ENCODE assay signal across 1 cellular context in the genomic region with DNA sequence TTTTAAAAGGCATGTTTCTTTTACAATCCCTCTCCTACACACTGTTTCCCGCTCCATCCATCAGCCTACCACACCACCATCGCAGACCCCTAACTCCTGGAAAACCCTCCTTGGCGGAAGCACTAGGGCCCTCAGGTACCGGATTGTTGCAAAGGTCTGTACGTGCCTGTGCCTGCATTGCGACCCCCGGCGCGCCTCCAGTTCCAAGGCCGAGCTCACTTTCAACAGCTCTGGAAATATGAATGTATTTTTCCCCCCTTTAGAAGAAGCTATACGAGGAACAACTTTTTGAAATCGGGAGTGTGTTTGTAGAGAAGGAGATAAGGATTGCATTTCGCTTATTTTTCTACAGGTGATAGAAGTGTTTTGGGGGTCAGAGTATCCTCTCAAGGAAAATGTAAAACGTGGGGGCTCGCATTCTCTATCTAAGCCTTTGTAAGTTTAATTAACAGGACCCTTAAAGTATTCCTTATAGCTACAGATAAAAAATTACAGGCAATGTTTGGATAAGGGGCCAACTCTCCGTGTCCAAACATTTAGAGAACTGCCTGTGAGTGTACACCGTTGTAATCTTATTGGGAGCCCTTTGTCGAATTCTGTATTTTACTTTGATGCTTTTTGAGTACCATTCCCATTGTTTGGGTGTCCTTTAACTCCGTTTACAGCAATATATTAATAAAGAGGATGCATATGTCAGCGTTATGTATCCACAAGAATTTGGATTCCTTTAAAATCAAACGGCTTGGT.
A peak's percentile ranks its signal among the peaks of the same experiment; 100 is the strongest.
TF ChIP-seq lines count a peak whose summit lies in the region.

No MANE protein-coding gene starts in this region.

TF ChIP-seq in H1, 55 proteins besides CTCF, POLR2A, EP300 and RAD21:
- TF ChIP-seq EZH2 (IDR thresholded peaks at IDR 0.05; ENCODE audit: low read depth, low read length, severe bottlenecking) (peak; percentile 79), SUZ12 (IDR thresholded peaks at IDR 0.05; ENCODE audit: low read length) (peak; percentile 83), PHF8 (conservative IDR thresholded peaks at IDR 0.05; ENCODE audit: low read depth, low read length) (no peak), GTF2F1 (IDR thresholded peaks at IDR 0.05; ENCODE audit: borderline replicate concordance, low read depth, low read length) (no peak), BCL11A (IDR thresholded peaks at IDR 0.05; ENCODE audit: low read depth in 2 of 2, low read length in 2 of 2) (no peak), RFX5 (IDR thresholded peaks at IDR 0.05; ENCODE audit: borderline replicate concordance, low read depth, low read length) (no peak), CBX8 (IDR thresholded peaks at IDR 0.05; ENCODE audit: borderline replicate concordance, low read depth, low read length) (peak; percentile 91; the same call in 1 of the 2 replicates), GABPA (IDR thresholded peaks at IDR 0.05; ENCODE audit: borderline replicate concordance, insufficient read depth, low read length) (no peak), SRF (IDR thresholded peaks at IDR 0.05; ENCODE audit: low read depth, low read length) (no peak), KDM5A (IDR thresholded peaks at IDR 0.05; ENCODE audit: low read length) (no peak), RBBP5 (IDR thresholded peaks at IDR 0.05; ENCODE audit: borderline replicate concordance, low read depth, low read length) (no peak), CTBP2 (IDR thresholded peaks at IDR 0.05; ENCODE audit: borderline replicate concordance, insufficient read depth, insufficient read length, low read length) (no peak), RNF2 (IDR thresholded peaks at IDR 0.05; ENCODE audit: borderline replicate concordance, low read depth, low read length, missing control alignments, poor library complexity, severe bottlenecking) (peak; percentile 86), NANOG (IDR thresholded peaks at IDR 0.05; ENCODE audit: insufficient read depth, low read depth, low read length, poor library complexity, severe bottlenecking) (no peak), SP1 (IDR thresholded peaks at IDR 0.05; ENCODE audit: low read depth, low read length) (no peak), SIN3A (conservative IDR thresholded peaks at IDR 0.05 in 1 of 2, IDR thresholded peaks at IDR 0.05 in 1 of 2; ENCODE audit: low read depth in 1 of 2, low read length in 2 of 2) (no peak), POLR2AphosphoS5 (IDR thresholded peaks at IDR 0.05; ENCODE audit: low read depth, low read length) (no peak), CHD1 (IDR thresholded peaks at IDR 0.05; ENCODE audit: low read depth, low read length) (no peak), MAFK (IDR thresholded peaks at IDR 0.05; ENCODE audit: low read depth, low read length) (no peak), EGR1 (IDR thresholded peaks at IDR 0.05; ENCODE audit: borderline replicate concordance, low read depth, low read length) (no peak), SP2 (IDR thresholded peaks at IDR 0.05; ENCODE audit: low read length) (no peak)
- TF ChIP-seq, protein P1, sequence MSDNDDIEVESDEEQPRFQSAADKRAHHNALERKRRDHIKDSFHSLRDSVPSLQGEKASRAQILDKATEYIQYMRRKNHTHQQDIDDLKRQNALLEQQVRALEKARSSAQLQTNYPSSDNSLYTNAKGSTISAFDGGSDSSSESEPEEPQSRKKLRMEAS (IDR thresholded peaks at IDR 0.05): no peak
